Comparison of ENCODE assay signal across 8 cellular contexts in genomic region chr4:2598661-2599654, GRCh38.
DNase-seq lines count a peak whose midpoint lies in the region; ATAC-seq and TF ChIP-seq lines count a peak whose summit lies in the region.

No MANE protein-coding gene starts in this region.

- no peak overlapping the region for H3K18ac ChIP-seq in mesendoderm (ENCODE audit: low read length)

- no peaks in the 10 kb centered on the region for H3K36me3 ChIP-seq in mesendoderm (ENCODE audit: control insufficient read depth, insufficient read depth, low read length)

- no peak overlapping the region for H3K4me3 ChIP-seq in mesendoderm (ENCODE audit: low read length)

- H4K5ac ChIP-seq in mesendoderm (ENCODE audit: low read length) = no peak overlapping the region

- peak; percentile 35 for TF ChIP-seq CTCF in GM20000 (IDR thresholded peaks at IDR 0.05; ENCODE audit: extremely low read depth, missing control alignments)

- no peak overlapping the region for H3K4ac ChIP-seq in mesendoderm (ENCODE audit: low read depth, low read length)

- H2AK5ac ChIP-seq in mesendoderm (ENCODE audit: low read length) = no peak overlapping the region

- H2BK15ac ChIP-seq in mesendoderm (replicated peaks; ENCODE audit: low read depth) = no peak overlapping the region

- peaks cover 14% of the 10 kb centered on the region for H3K4me1 ChIP-seq in mesendoderm (ENCODE audit: control insufficient read depth, low read depth, low read length)

- no peak overlapping the region for H3K4me2 ChIP-seq in mesendoderm (ENCODE audit: low read length)

- peak overlapping the region; percentile 64 for H3K56ac ChIP-seq in mesendoderm (ENCODE audit: low read length)

- H3K79me1 ChIP-seq in mesendoderm (ENCODE audit: low read length) = peaks cover 32% of the 10 kb centered on the region

- no CpG with 5 or more reads among the region's 16 CpGs for WGBS in mesendoderm (ENCODE audit: extremely low coverage, insufficient coverage, low lambda C conversion rate)

- no peaks in the 10 kb centered on the region for H3K27me3 ChIP-seq in mesendoderm (ENCODE audit: insufficient read depth, low read length, poor library complexity)

- no peak overlapping the region for H2BK120ac ChIP-seq in mesendoderm (ENCODE audit: low read depth, low read length)

- peak overlapping the region; percentile 8 for H3K9ac ChIP-seq in mesendoderm (ENCODE audit: low read length)

- peak overlapping the region; percentile 31 for H3K27ac ChIP-seq in angular gyrus (ENCODE audit: low read depth, low read length)
- no peak overlapping the region for H3K27ac ChIP-seq in mesendoderm (ENCODE audit: low read depth, low read length)

- peak overlapping the region; percentile 16 for H2BK5ac ChIP-seq in mesendoderm (ENCODE audit: low read length)

- H4K8ac ChIP-seq in mesendoderm (ENCODE audit: low read depth, low read length) = no peak overlapping the region

- no peak overlapping the region for H3K23ac ChIP-seq in mesendoderm (ENCODE audit: low read length)

- H3K79me2 ChIP-seq in mesendoderm (ENCODE audit: control insufficient read depth, insufficient read depth, low read length) = peaks cover 59% of the 10 kb centered on the region

- ATAC-seq in HG03521 (IDR thresholded peaks at IDR 0.05; ENCODE audit: unreplicated experiment) = peak; percentile 61

- DNase-seq in GF-D8 (lab: John Stamatoyannopoulos, UW) = peak; percentile 54
- peak; percentile 67 for DNase-seq in GM20000 (ENCODE audit: low spot score)
- DNase-seq in mesendoderm = peak; percentile 56
- DNase-seq in cerebellar nuclear complex (lab: John Stamatoyannopoulos, UW) = no peak
- no peak for DNase-seq in middle frontal gyrus (ENCODE audit: extremely low spot score, low spot score)
- DNase-seq in NCI-H2081 (lab: John Stamatoyannopoulos, UW) = no peak

Comparison
In these comparisons a context has a peak if more than half of its experiments do, and no peak if none do; other contexts are left out.
1. DNase-seq: peak in GF-D8 (single experiment), GM20000 (single experiment) and mesendoderm (single experiment); none in cerebellar nuclear complex (0 of 2), middle frontal gyrus (single experiment) and NCI-H2081 (0 of 2).